ENCODE assay signal across 1 cellular context in the genomic region with DNA sequence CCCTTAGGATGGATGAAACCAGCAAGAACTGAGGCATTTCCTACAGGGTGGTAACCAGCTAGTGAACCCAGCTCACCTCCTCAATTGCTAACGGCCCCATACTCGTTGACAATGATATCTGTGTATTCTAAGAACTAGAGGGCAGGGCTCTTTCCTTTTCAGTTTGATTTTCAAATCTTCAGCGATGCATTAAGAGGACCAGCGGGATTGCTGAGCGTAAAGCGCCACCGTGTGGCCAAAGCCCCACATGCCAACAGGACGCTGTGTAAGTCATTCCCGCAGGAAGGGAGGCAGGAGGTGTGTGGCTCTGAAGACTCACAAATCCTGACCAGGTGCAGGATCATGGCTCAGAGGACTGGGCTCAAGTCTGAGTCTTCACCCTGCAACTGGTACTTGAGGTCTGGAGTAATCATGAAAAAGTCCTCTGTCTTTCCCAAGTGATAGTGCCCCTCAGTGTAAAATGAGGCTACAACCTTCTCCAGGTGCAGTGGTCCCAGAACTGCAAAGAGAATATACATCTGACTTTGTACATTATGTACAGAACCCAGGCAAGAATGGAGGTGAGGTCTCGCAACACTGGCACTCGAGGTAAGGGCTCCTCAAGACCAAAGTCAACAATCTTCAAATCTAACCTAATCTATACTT.
TF ChIP-seq lines count a peak whose summit lies in the region.

No MANE protein-coding gene starts in this region.

TF ChIP-seq in GM23338, 12 proteins besides CTCF, POLR2A, EP300 and RAD21 (continued from another document):
- TF ChIP-seq ZNF462 (CRISPR knock-in tag; IDR thresholded peaks at IDR 0.05) (no peak), CREB1 (CRISPR knock-in tag; IDR thresholded peaks at IDR 0.05; ENCODE audit: low read depth) (no peak), ZNF331 (CRISPR knock-in tag; IDR thresholded peaks at IDR 0.05; ENCODE audit: low read depth) (no peak), ETS1 (IDR thresholded peaks at IDR 0.05) (no peak), EZH2 (IDR thresholded peaks at IDR 0.05; ENCODE audit: low read depth, unreplicated experiment) (no peak), POLR2AphosphoS5 (IDR thresholded peaks at IDR 0.05; ENCODE audit: low read depth) (no peak), EZH2phosphoT487 (IDR thresholded peaks at IDR 0.05; ENCODE audit: unreplicated experiment) (no peak), STAT1 (IDR thresholded peaks at IDR 0.05; ENCODE audit: unreplicated experiment) (no peak), JUNB (IDR thresholded peaks at IDR 0.05; ENCODE audit: unreplicated experiment) (no peak)
- TF ChIP-seq, protein P1, sequence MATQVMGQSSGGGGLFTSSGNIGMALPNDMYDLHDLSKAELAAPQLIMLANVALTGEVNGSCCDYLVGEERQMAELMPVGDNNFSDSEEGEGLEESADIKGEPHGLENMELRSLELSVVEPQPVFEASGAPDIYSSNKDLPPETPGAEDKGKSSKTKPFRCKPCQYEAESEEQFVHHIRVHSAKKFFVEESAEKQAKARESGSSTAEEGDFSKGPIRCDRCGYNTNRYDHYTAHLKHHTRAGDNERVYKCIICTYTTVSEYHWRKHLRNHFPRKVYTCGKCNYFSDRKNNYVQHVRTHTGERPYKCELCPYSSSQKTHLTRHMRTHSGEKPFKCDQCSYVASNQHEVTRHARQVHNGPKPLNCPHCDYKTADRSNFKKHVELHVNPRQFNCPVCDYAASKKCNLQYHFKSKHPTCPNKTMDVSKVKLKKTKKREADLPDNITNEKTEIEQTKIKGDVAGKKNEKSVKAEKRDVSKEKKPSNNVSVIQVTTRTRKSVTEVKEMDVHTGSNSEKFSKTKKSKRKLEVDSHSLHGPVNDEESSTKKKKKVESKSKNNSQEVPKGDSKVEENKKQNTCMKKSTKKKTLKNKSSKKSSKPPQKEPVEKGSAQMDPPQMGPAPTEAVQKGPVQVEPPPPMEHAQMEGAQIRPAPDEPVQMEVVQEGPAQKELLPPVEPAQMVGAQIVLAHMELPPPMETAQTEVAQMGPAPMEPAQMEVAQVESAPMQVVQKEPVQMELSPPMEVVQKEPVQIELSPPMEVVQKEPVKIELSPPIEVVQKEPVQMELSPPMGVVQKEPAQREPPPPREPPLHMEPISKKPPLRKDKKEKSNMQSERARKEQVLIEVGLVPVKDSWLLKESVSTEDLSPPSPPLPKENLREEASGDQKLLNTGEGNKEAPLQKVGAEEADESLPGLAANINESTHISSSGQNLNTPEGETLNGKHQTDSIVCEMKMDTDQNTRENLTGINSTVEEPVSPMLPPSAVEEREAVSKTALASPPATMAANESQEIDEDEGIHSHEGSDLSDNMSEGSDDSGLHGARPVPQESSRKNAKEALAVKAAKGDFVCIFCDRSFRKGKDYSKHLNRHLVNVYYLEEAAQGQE (IDR thresholded peaks at IDR 0.05; ENCODE audit: unreplicated experiment): no peak
